8 cellular contexts compared by ENCODE assay signal in the genomic region with DNA sequence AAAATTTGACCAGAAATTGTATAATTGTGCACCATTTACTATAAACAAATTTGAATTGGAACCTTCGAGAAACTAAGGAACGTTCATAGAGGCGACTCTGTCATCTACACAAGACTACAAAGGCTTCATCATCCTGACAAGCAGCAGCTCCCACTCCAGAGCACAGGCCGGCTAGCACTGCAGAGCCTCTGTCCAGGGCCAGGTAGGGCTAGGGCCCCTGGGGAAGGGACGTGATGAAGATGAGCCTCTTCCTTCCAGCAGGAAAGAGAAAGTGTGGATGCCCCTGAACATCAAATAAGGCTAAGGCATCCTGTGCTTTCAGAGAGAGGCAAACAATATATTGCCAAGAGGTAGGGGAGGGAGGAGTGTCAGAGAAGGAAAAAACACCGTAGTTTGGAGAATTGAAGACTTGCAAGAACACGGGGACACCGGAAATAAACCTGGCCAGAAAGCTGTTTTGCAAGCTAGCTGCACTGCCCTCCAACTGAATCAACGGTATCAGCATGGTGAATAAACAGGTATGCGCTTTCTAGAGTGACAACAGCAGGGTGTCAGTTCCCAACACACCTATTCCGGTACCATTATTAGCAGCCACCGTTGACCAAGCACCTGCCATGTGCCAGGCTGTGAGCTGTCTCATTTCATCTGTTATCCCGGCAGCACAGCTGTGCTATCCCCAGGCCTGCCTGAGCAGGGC. TPM values are rescaled to one million over a fixed set of nuclear protein-coding genes. Genes with fewer than 3 reads are reported as not detected.
A peak's percentile ranks its signal among the peaks of the same experiment; 100 is the strongest.
DNase-seq lines count a peak whose midpoint lies in the region; ATAC-seq, FAIRE-seq and TF ChIP-seq lines count a peak whose summit lies in the region.

No MANE protein-coding gene starts in this region.

- DNase-seq in GM23248 (no peak), SJSA1 (ENCODE audit: low read depth in 1 of 2, low spot score in 2 of 2) (peak in 1 of 2 experiments; percentile 28), esophagus muscularis mucosa (ENCODE audit: extremely low spot score) (peak; percentile 87), small intestine (no peak), HuH-7.5 (ENCODE audit: low spot score) (no peak), kidney glomerular epithelial cell (lab: John Stamatoyannopoulos, UW) (no peak)
- no peak for DNase-seq in activated CD4-positive, alpha-beta T cell treated with anti-CD3 and anti-CD28 coated beads, Interleukin-2, amount 50 U/mL, for 4 hours

- in situ Hi-C loops in GM23248 (cut with MboI) = loop anchor here (10.0 kb wide), 1 partner anchor 124 kb away; no protein-coding TSS in a partner anchor

- H4K20me1 ChIP-seq in GM23248 (ENCODE audit: insufficient read depth) = no peaks in the 10 kb centered on the region

- H2AFZ ChIP-seq in GM23248 = peak overlapping the region; percentile 44

- no peak for ATAC-seq in HG03378 (IDR thresholded peaks at IDR 0.05; ENCODE audit: unreplicated experiment)

- H3K36me3 ChIP-seq in GM23248 (ENCODE audit: low read depth) (no peaks in the 10 kb centered on the region), SJSA1 (no peaks in the 10 kb centered on the region), esophagus muscularis mucosa (peaks cover 0 to 5% (median 0%) of the 10 kb centered on the region in 4 donors), small intestine (ENCODE audit: control insufficient read depth in 2 of 2, insufficient read depth in 2 of 2, low read length in 2 of 2) (no peaks in the 10 kb centered on the region)

- TF ChIP-seq EP300 in esophagus muscularis mucosa (IDR thresholded peaks at IDR 0.05) = no peak

- TF ChIP-seq CTCF in esophagus muscularis mucosa (IDR thresholded peaks at IDR 0.05) = no peak

- no peak for TF ChIP-seq POLR2A in esophagus muscularis mucosa (IDR thresholded peaks at IDR 0.05; ENCODE audit: low read depth)

- H3F3A ChIP-seq in GM23248 (ENCODE audit: insufficient read depth) = no peaks in the 10 kb centered on the region

- peak overlapping the region; percentile 83 for H3K9ac ChIP-seq in GM23248

- WGBS in GM23248 (ENCODE audit: low coverage in 1 of 2, low lambda C conversion rate in 2 of 2, missing lambda C conversion rate in 2 of 2), 2 experiments = 67 to 68% methylated on average over 13 of the region's 13 CpGs
- 58% methylated on average over 11 of the region's 13 CpGs for WGBS in esophagus muscularis mucosa
- 61 to 77% (median 74%) methylated on average over 13 of the region's 13 CpGs for WGBS in small intestine, 3 donors

- intact Hi-C loops in esophagus muscularis mucosa (cut with DNase I) = loop anchor here (5.0 to 10.0 kb wide), 2 partner anchors 146 to 484 kb away; no protein-coding TSS in a partner anchor

- H3K4me2 ChIP-seq in GM23248 (ENCODE audit: unreplicated experiment) = peak overlapping the region; percentile 68

- no peaks in the 10 kb centered on the region for H3K9me3 ChIP-seq in GM23248 (ENCODE audit: low read depth)
- H3K9me3 ChIP-seq in SJSA1 (replicated peaks) = no peaks in the 10 kb centered on the region
- no peaks in the 10 kb centered on the region for H3K9me3 ChIP-seq in esophagus muscularis mucosa
- H3K9me3 ChIP-seq in small intestine (ENCODE audit: control insufficient read depth, low read depth) = no peaks in the 10 kb centered on the region

- H3K27ac ChIP-seq in GM23248 (peak overlapping the region; percentile 80), SJSA1 (peak overlapping the region; percentile 86), esophagus muscularis mucosa (replicated peaks in 1 of 4) (peak overlapping the region; percentile 91 to 96 (median 96)), small intestine (ENCODE audit: low read depth in 1 of 2, low read length in 1 of 2) (peak overlapping the region; percentile 86 to 89)

- H3K4me3 ChIP-seq in GM23248 (peak overlapping the region; percentile 85), SJSA1 (no peak overlapping the region), esophagus muscularis mucosa (peak overlapping the region; percentile 73 to 91 (median 75)), small intestine (ENCODE audit: low read depth in 1 of 2, low read length in 2 of 2) (no peak overlapping the region)

- H3K4me1 ChIP-seq in GM23248 (ENCODE audit: insufficient read depth) (peaks cover 10% of the 10 kb centered on the region), SJSA1 (replicated peaks) (peaks cover 44% of the 10 kb centered on the region), esophagus muscularis mucosa (peaks cover 32 to 46% (median 43%) of the 10 kb centered on the region in 4 donors), small intestine (ENCODE audit: control insufficient read depth in 2 of 2, insufficient read depth in 1 of 2, low read depth in 1 of 2, low read length in 1 of 2) (peaks cover 0 to 6% of the 10 kb centered on the region in 2 donors)

- no peaks in the 10 kb centered on the region for H3K9me2 ChIP-seq in GM23248 (ENCODE audit: insufficient read depth)

- H3K27me3 ChIP-seq in GM23248 (replicated peaks; ENCODE audit: insufficient read depth) = no peaks in the 10 kb centered on the region
- no peaks in the 10 kb centered on the region for H3K27me3 ChIP-seq in SJSA1 (replicated peaks)
- H3K27me3 ChIP-seq in esophagus muscularis mucosa = no peaks in the 10 kb centered on the region
- H3K27me3 ChIP-seq in small intestine (ENCODE audit: control insufficient read depth in 2 of 2, insufficient read depth in 2 of 2, low read length in 2 of 2) = no peaks in the 10 kb centered on the region

- H3K79me2 ChIP-seq in GM23248 (ENCODE audit: insufficient read depth) = peaks cover 13% of the 10 kb centered on the region

- FAIRE-seq in small intestine (lab: Jason Lieb, UNC) = no peak

RNA-seq across cellular contexts. Expression of gene XXYLT1, which starts 12.4 kb away (rescaled TPM):
- 42.4 and 44.7 TPM in 2 replicates for total RNA-seq in GM23248 (2014; rRNA removed; shearing (Covaris generic))
- polyA plus RNA-seq in GM23248 (2016; fragmentation: Nextera tagmentation; extraction: Ambion mirVana) (22.8 and 24.3 TPM in 2 replicates), small intestine (1 to 10 TPM in 2 of 3 donors, under 1 TPM in 1; 0.81 to 7.6 (median 1.6) TPM)
- 27.2 and 44.4 TPM in 2 replicates for total RNA-seq in SJSA1 (2014; rRNA removed; shearing (Covaris generic))
- total RNA-seq in esophagus muscularis mucosa = 10 to 100 TPM in 3 of 4 donors, 1 to 10 TPM in 1; 8.8 to 18.5 (median 13.9) TPM

Comparison
In these comparisons a context has a peak if more than half of its experiments do, and no peak if none do; other contexts are left out.
1. H3K4me3 ChIP-seq: peak in GM23248 (single experiment) and esophagus muscularis mucosa (4 of 4); none in SJSA1 (single experiment) and small intestine (0 of 2).
2. Peak in every context shown above with its lines, with median percentiles within 50 percentile points of each other: H3K27ac ChIP-seq.